11 cellular contexts compared by ENCODE assay signal in genomic region chr2:164323978-164324377, GRCh38.
"Had no signal": no experiment of that assay in that cellular context is flagged by ENCODE, and none has a peak within 500 bp of the region (broad histone marks: within the 10 kb centered on the region; RNA-seq: fewer than 3 reads in every experiment).

No MANE protein-coding gene starts in this region.

- FAIRE-seq: H1, H54 had no signal

- H3K4me2 ChIP-seq: GM23338 had no signal

- H3K4me1 ChIP-seq: HAP-1 had no signal

- H3K4me3 ChIP-seq: GM23248, GM23338, HAP-1 had no signal

- H3K9ac ChIP-seq: GM23248 had no signal

- ATAC-seq: GM23338, HCT116 had no signal

- DNase-seq: GM23248, GOT3, H7, H9, HCEC 1CT, HFFc6 had no signal

- H2AFZ ChIP-seq: GM23248, GM23338 had no signal

- H3K36me3 ChIP-seq: HAP-1 had no signal

- H3K9me3 ChIP-seq: HAP-1 had no signal

- H3K27ac ChIP-seq: GM23248 had no signal
